ENCODE assay signal across 20 cellular contexts in the genomic region with DNA sequence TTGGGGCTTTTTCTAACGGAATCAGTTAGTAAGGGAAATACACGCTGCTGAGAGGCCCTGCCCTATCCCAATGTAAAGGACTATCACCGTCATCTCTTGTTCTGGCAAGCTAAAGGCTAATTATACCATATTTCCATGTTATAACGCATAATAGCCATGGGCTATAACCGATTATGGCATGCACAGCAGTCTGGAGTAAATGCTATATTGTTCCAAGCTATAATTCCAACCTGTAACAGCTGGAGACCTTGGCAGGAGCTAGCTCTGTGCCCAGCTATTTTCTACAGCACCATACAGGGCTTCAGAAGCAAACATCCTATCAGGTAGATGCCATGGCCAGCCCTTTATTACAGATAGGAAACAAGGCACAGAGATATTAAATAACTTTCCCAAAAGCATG. TPM values are rescaled to one million over a fixed set of nuclear protein-coding genes. Genes with fewer than 3 reads are reported as not detected.
A peak's percentile ranks its signal among the peaks of the same experiment; 100 is the strongest.
DNase-seq lines count a peak whose midpoint lies in the region; ATAC-seq lines count a peak whose summit lies in the region.
"Had no signal": no experiment of that assay in that cellular context is flagged by ENCODE, and none has a peak within 500 bp of the region (broad histone marks: within the 10 kb centered on the region; RNA-seq: fewer than 3 reads in every experiment).

No MANE protein-coding gene starts in this region.

- intact Hi-C loops in left colon (cut with DNase I, micrococcal nuclease) = no loop called here

- H3K4me3 Mint-ChIP-seq in activated T-helper 17 cell treated with anti-CD3 and anti-CD28 coated beads, Interleukin-2, amount 50 U/mL, for 72 hours = no peak overlapping the region
- H3K4me3 Mint-ChIP-seq: activated B cell treated with CpG ODN at 0.5 μM for 24 hours; activated CD8-positive, alpha-beta T cell treated with anti-CD3 and anti-CD28 coated beads for 36 hours; activated naive CD8-positive, alpha-beta T cell treated with anti-CD3 and anti-CD28 coated beads, Interleukin-2, amount 10 ng/mL, durations not matched to agents 7 days and 5 days; activated T-helper 1 cell treated with anti-CD3 and anti-CD28 coated beads, Interleukin-12 subunit alpha, Interleukin-12 subunit beta, Interleukin-2, Interleukin-4 antibody, amounts not matched to agents 30 ng/mL and 10 ng/mL and 1 ng/mL, durations not matched to agents 14 hours and 24 hours and 36 hours; stimulated activated naive B cell treated with anti-CD40 and anti-IgM and Interleukin-4, amounts not matched to agents 10 μg/mL and 1 μg/mL and 100 μg/mL, for 72 hours; T-helper 2 cell treated with Interferon-gamma antibody and Interleukin-4, amounts not matched to agents 5 μg/mL and 100 μg/mL, for 36 hours had no signal

- H3K27ac ChIP-seq in temporal lobe (ENCODE audit: low read depth, low read length) = peak overlapping the region; percentile 50
- no peak overlapping the region for H3K27ac ChIP-seq in effector memory CD4-positive, alpha-beta T cell (ENCODE audit: insufficient read depth, low read length, poor library complexity, severe bottlenecking)

- H3K36me3 ChIP-seq in effector memory CD4-positive, alpha-beta T cell (ENCODE audit: control insufficient read depth, insufficient read depth, low read length) = no peaks in the 10 kb centered on the region

- H3K4me1 ChIP-seq in effector memory CD4-positive, alpha-beta T cell (ENCODE audit: control insufficient read depth, insufficient read depth, low read length, poor library complexity, severe bottlenecking) = peaks cover 1% of the 10 kb centered on the region

- DNase-seq in NCI-H1417 (lab: John Stamatoyannopoulos, UW) (peak in 2 of 3 experiments; percentile 35 to 82), left colon (no peak), NAMALWA (ENCODE audit: low spot score) (no peak), NCI-H2196 treated with DMSO at 0.1 percent for 48 hours (lab: John Stamatoyannopoulos, UW; ENCODE audit: unreplicated experiment) (no peak)
- no peak for DNase-seq in activated CD4-positive, alpha-beta T cell treated with anti-CD3 and anti-CD28 coated beads, Interleukin-2, amount 50 U/mL, for 4 hours
- DNase-seq in effector memory CD4-positive, alpha-beta T cell = no peak
- DNase-seq: activated B cell treated with CpG ODN at 0.5 μM for 24 hours; activated CD8-positive, alpha-beta T cell treated with anti-CD3 and anti-CD28 coated beads for 36 hours; activated naive CD8-positive, alpha-beta T cell treated with anti-CD3 and anti-CD28 coated beads, Interleukin-2, amount 10 ng/mL, durations not matched to agents 7 days and 5 days; effector CD8-positive, alpha-beta T cell; KBM-7; MV-4-11; NCI-H748 treated with DMSO at 0.1 percent for 48 hours; PC-3; stimulated activated CD4-positive, alpha-beta T cell treated with anti-CD3 and anti-CD28 coated beads, Interleukin-15, amount 100 ng/mL, for 24 hours; stimulated activated naive B cell treated with anti-CD40 and anti-IgM and Interleukin-4, amounts not matched to agents 10 μg/mL and 1 μg/mL and 100 μg/mL, for 72 hours had no signal

- H3K27me3 Mint-ChIP-seq in activated T-helper 17 cell treated with anti-CD3 and anti-CD28 coated beads, Interleukin-2, amount 50 U/mL, for 72 hours = no peaks in the 10 kb centered on the region
- H3K27me3 Mint-ChIP-seq: activated B cell treated with CpG ODN at 0.5 μM for 24 hours; activated CD8-positive, alpha-beta T cell treated with anti-CD3 and anti-CD28 coated beads for 36 hours; activated naive CD8-positive, alpha-beta T cell treated with anti-CD3 and anti-CD28 coated beads, Interleukin-2, amount 10 ng/mL, durations not matched to agents 7 days and 5 days; stimulated activated naive B cell treated with anti-CD40 and anti-IgM and Interleukin-4, amounts not matched to agents 10 μg/mL and 1 μg/mL and 100 μg/mL, for 72 hours had no signal

- no peaks in the 10 kb centered on the region for H3K9me3 Mint-ChIP-seq in activated T-helper 17 cell treated with anti-CD3 and anti-CD28 coated beads, Interleukin-2, amount 50 U/mL, for 72 hours
- H3K9me3 Mint-ChIP-seq: activated B cell treated with CpG ODN at 0.5 μM for 24 hours had no signal

- peaks cover 41% of the 10 kb centered on the region for H3K36me3 Mint-ChIP-seq in activated T-helper 17 cell treated with anti-CD3 and anti-CD28 coated beads, Interleukin-2, amount 50 U/mL, for 72 hours (ENCODE audit: low read depth)

- peaks cover 44% of the 10 kb centered on the region for H3K4me1 Mint-ChIP-seq in activated T-helper 17 cell treated with anti-CD3 and anti-CD28 coated beads, Interleukin-2, amount 50 U/mL, for 72 hours

- H3K9me3 ChIP-seq in effector memory CD4-positive, alpha-beta T cell (ENCODE audit: control insufficient read depth, low read length) = no peaks in the 10 kb centered on the region

- no peaks in the 10 kb centered on the region for H3K27me3 ChIP-seq in effector memory CD4-positive, alpha-beta T cell (replicated peaks; ENCODE audit: control insufficient read depth, insufficient read depth, low read length, poor library complexity, severe bottlenecking)

- no peak for ATAC-seq in activated T-helper 17 cell treated with anti-CD3 and anti-CD28 coated beads, Interleukin-2, amount 50 U/mL, for 72 hours (replicated peaks)
- peak; percentile 71 for ATAC-seq in left colon
- ATAC-seq: activated CD8-positive, alpha-beta T cell treated with anti-CD3 and anti-CD28 coated beads for 36 hours; stimulated activated naive B cell treated with anti-CD40 and anti-IgM and Interleukin-4, amounts not matched to agents 10 μg/mL and 1 μg/mL and 100 μg/mL, for 72 hours had no signal

- no peak overlapping the region for H3K4me3 ChIP-seq in effector memory CD4-positive, alpha-beta T cell (ENCODE audit: insufficient read depth, low read depth, low read length, poor library complexity, severe bottlenecking)

- H3K27ac Mint-ChIP-seq in activated T-helper 17 cell treated with anti-CD3 and anti-CD28 coated beads, Interleukin-2, amount 50 U/mL, for 72 hours = peak overlapping the region; percentile 52
- H3K27ac Mint-ChIP-seq: activated B cell treated with CpG ODN at 0.5 μM for 24 hours; activated CD8-positive, alpha-beta T cell treated with anti-CD3 and anti-CD28 coated beads for 36 hours; activated naive CD8-positive, alpha-beta T cell treated with anti-CD3 and anti-CD28 coated beads, Interleukin-2, amount 10 ng/mL, durations not matched to agents 7 days and 5 days; activated T-helper 1 cell treated with anti-CD3 and anti-CD28 coated beads, Interleukin-12 subunit alpha, Interleukin-12 subunit beta, Interleukin-2, Interleukin-4 antibody, amounts not matched to agents 30 ng/mL and 10 ng/mL and 1 ng/mL, durations not matched to agents 14 hours and 24 hours and 36 hours; T-helper 2 cell treated with Interferon-gamma antibody and Interleukin-4, amounts not matched to agents 5 μg/mL and 100 μg/mL, for 36 hours had no signal

RNA-seq across cellular contexts. Expression of a gene that starts 26.3 kb away (rescaled TPM):
- total RNA-seq in activated T-helper 17 cell treated with anti-CD3 and anti-CD28 coated beads, Interleukin-2, amount 50 U/mL, for 72 hours = 10 to 100 TPM; 78.9 to 79.1 TPM
- total RNA-seq in left colon = 10 to 100 TPM; 11.6 to 12.1 TPM
- total RNA-seq in temporal lobe = 0.98 TPM

RNA-seq across cellular contexts. Expression of a gene that starts 44.7 kb away (rescaled TPM):
- 10 to 100 TPM; 21.5 to 61.4 TPM for total RNA-seq in activated T-helper 17 cell treated with anti-CD3 and anti-CD28 coated beads, Interleukin-2, amount 50 U/mL, for 72 hours
- total RNA-seq in left colon (10 to 100 TPM; 47.4 to 56.4 TPM), temporal lobe (20.4 TPM)

Comparison
In these comparisons a context has a peak if more than half of its experiments do, and no peak if none do; other contexts are left out.
1. DNase-seq: peak in NCI-H1417 (2 of 3); none in left colon (0 of 2), activated CD4-positive, alpha-beta T cell treated with anti-CD3 and anti-CD28 coated beads, Interleukin-2, amount 50 U/mL, for 4 hours (0 of 2), effector memory CD4-positive, alpha-beta T cell (0 of 3), NAMALWA (single experiment) and NCI-H2196 treated with DMSO at 0.1 percent for 48 hours (single experiment).
2. RNA of a gene that starts 26.3 kb away (total RNA-seq): 78.9 to 79.1 TPM in activated T-helper 17 cell treated with anti-CD3 and anti-CD28 coated beads, Interleukin-2, amount 50 U/mL, for 72 hours; 11.6 to 12.1 TPM in left colon and 0.98 TPM in temporal lobe (single experiment); every median in the first group is over 4 times any median in the second.